In genomic region chr3:12483872-12484197, GRCh38 we compare ENCODE assay signal across 8 cellular contexts. TPM values are rescaled to one million over a fixed set of nuclear protein-coding genes. Genes with fewer than 3 reads are reported as not detected.
A peak's percentile ranks its signal among the peaks of the same experiment; 100 is the strongest.
DNase-seq lines count a peak whose midpoint lies in the region; ATAC-seq and TF ChIP-seq lines count a peak whose summit lies in the region.

No MANE protein-coding gene starts in this region.

- under 1% methylated on average over 10 of the region's 10 CpGs for WGBS in suprapubic skin

- peak overlapping the region; percentile 82; the same call in 1 of the 2 replicates for H3K9ac ChIP-seq in iPS-20b (ENCODE audit: low read depth, low read length)

- peaks cover 30% of the 10 kb centered on the region for H3K4me1 Mint-ChIP-seq in activated CD8-positive, alpha-beta T cell treated with anti-CD3 and anti-CD28 coated beads, Interleukin-2, amount 10 ng/mL, durations not matched to agents 7 days and 5 days (ENCODE audit: low read depth)

- no peaks in the 10 kb centered on the region for H3K27me3 Mint-ChIP-seq in activated CD8-positive, alpha-beta T cell treated with anti-CD3 and anti-CD28 coated beads, Interleukin-2, amount 10 ng/mL, durations not matched to agents 7 days and 5 days (ENCODE audit: low read depth)

- H3K9me3 ChIP-seq in iPS-20b (ENCODE audit: insufficient read depth, low read depth, low read length) (no peaks in the 10 kb centered on the region), suprapubic skin (no peaks in the 10 kb centered on the region)

- ATAC-seq in activated CD8-positive, alpha-beta T cell treated with anti-CD3 and anti-CD28 coated beads, Interleukin-2, amount 10 ng/mL, durations not matched to agents 7 days and 5 days, result no peak

- H3K27me3 ChIP-seq in iPS-20b (ENCODE audit: insufficient read depth, low read length), result no peaks in the 10 kb centered on the region
- H3K27me3 ChIP-seq in suprapubic skin, result no peaks in the 10 kb centered on the region

- H3K4me3 Mint-ChIP-seq in activated CD8-positive, alpha-beta T cell treated with anti-CD3 and anti-CD28 coated beads, Interleukin-2, amount 10 ng/mL, durations not matched to agents 7 days and 5 days, result peak overlapping the region; percentile 95

- TF ChIP-seq EP300 in suprapubic skin (IDR thresholded peaks at IDR 0.05), result no peak

- TF ChIP-seq CTCF in suprapubic skin (IDR thresholded peaks at IDR 0.05) (no peak), GM10248 (IDR thresholded peaks at IDR 0.05; ENCODE audit: control extremely low read depth, extremely low read depth, low read depth, missing control alignments) (no peak)

- no peak for TF ChIP-seq POLR2A in suprapubic skin (IDR thresholded peaks at IDR 0.05)

- no peaks in the 10 kb centered on the region for H3K9me3 Mint-ChIP-seq in activated CD8-positive, alpha-beta T cell treated with anti-CD3 and anti-CD28 coated beads, Interleukin-2, amount 10 ng/mL, durations not matched to agents 7 days and 5 days (ENCODE audit: insufficient read depth)

- H3K27ac ChIP-seq in iPS-20b (ENCODE audit: low read length), result no peak overlapping the region
- H3K27ac ChIP-seq in suprapubic skin, result peak overlapping the region; percentile 85

- H3K36me3 ChIP-seq in iPS-20b (ENCODE audit: insufficient read depth, low read depth, low read length) (peaks cover 13% of the 10 kb centered on the region; the same call in 1 of the 2 replicates), suprapubic skin (no peaks in the 10 kb centered on the region)

- H3K36me3 Mint-ChIP-seq in activated CD8-positive, alpha-beta T cell treated with anti-CD3 and anti-CD28 coated beads, Interleukin-2, amount 10 ng/mL, durations not matched to agents 7 days and 5 days (ENCODE audit: low read depth), result peaks cover 7% of the 10 kb centered on the region

- CTCF ChIA-PET in activated CD8-positive, alpha-beta T cell treated with anti-CD3 and anti-CD28 coated beads, Interleukin-2, amount 10 ng/mL, durations not matched to agents 7 days and 5 days (lab: Charles Lee), result interaction anchor here (1.2 to 3.9 kb wide), 5 partner anchors 9 to 349 kb away, joined by 4 to 32 read pairs (median 8); no protein-coding TSS in a partner anchor
- CTCF ChIA-PET in GM10248 (lab: Yijun Ruan, JAX), result interaction anchor here (1.1 to 12.8 kb wide), 8 partner anchors 42 to 408 kb away, joined by 3 to 278 read pairs (median 4); partner anchors contain the start of gene RPL32

- DNase-seq in NCI-H748 (lab: John Stamatoyannopoulos, UW; ENCODE audit: unreplicated experiment) (peak; percentile 85), NCI-H748 treated with DMSO at 0.1 percent for 48 hours (lab: John Stamatoyannopoulos, UW) (no peak), suprapubic skin (ENCODE audit: low spot score in 2 of 2) (no peak), GM10248 (ENCODE audit: extremely low spot score) (no peak), SIG-M5 treated with dmso at 0.1 percent for 504 hours (lab: John Stamatoyannopoulos, UW; ENCODE audit: unreplicated experiment) (no peak), NCI-H2107 treated with DMSO at 0.1 percent for 48 hours (lab: John Stamatoyannopoulos, UW; ENCODE audit: unreplicated experiment) (no peak)
- no peak for DNase-seq in activated CD8-positive, alpha-beta T cell treated with anti-CD3 and anti-CD28 coated beads, Interleukin-2, amount 10 ng/mL, durations not matched to agents 7 days and 5 days

- peak overlapping the region; percentile 96 for H3K27ac Mint-ChIP-seq in activated CD8-positive, alpha-beta T cell treated with anti-CD3 and anti-CD28 coated beads, Interleukin-2, amount 10 ng/mL, durations not matched to agents 7 days and 5 days

- POLR2A ChIA-PET in activated CD8-positive, alpha-beta T cell treated with anti-CD3 and anti-CD28 coated beads, Interleukin-2, amount 10 ng/mL, durations not matched to agents 7 days and 5 days (lab: Charles Lee), result interaction anchor here (0.6 to 1.5 kb wide), 3 partner anchors 24 to 297 kb away, joined by 3 to 4 read pairs (median 3); no protein-coding TSS in a partner anchor
- POLR2A ChIA-PET in GM10248 (lab: Yijun Ruan, JAX), result no interaction called here

- peak overlapping the region; percentile 75 for H3K4me3 ChIP-seq in iPS-20b (ENCODE audit: low read length)
- H3K4me3 ChIP-seq in suprapubic skin, result peak overlapping the region; percentile 69

- H3K4me1 ChIP-seq in iPS-20b (ENCODE audit: insufficient read depth, low read length) (peaks cover 3% of the 10 kb centered on the region), suprapubic skin (peaks cover 25% of the 10 kb centered on the region)

RNA-seq across cellular contexts. Expression of gene TSEN2, which starts 0.4 kb away (rescaled TPM):
- 10 to 100 TPM in 1 of 2 experiments, 1 to 10 TPM in 1; 9.4 to 10.7 TPM for total RNA-seq in activated CD8-positive, alpha-beta T cell treated with anti-CD3 and anti-CD28 coated beads, Interleukin-2, amount 10 ng/mL, durations not matched to agents 7 days and 5 days
- total RNA-seq in suprapubic skin, result 10 to 100 TPM; 13.6 to 26.1 (median 15.3) TPM
